8 cellular contexts compared by ENCODE assay signal in the genomic region with DNA sequence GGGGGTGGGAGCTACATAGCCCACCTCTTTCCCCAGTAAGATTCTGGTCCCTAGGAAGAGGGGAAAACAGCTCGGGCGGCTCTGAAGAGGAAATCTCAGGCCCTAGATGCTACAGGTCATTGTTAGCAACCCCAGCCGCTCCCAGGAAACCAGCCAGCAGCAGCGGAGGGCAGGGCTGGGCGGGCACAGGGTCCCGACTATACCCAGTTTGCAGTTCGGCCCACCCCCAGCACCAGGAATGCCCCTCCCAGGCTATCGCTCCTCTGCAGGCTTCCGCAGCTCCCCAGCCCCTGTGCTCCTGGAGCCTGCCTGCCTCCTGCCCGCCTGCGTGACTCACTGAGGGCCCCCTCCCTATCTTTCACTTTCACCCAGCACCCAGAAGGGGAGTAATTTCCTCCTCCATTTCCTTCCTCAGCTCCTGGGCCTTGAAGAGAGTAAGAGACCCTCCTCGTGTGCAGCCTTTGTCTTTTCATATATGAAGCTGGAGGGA. TPM values are rescaled to one million over a fixed set of nuclear protein-coding genes. Genes with fewer than 3 reads are reported as not detected.
DNase-seq lines count a peak whose midpoint lies in the region; ATAC-seq and TF ChIP-seq lines count a peak whose summit lies in the region.

No MANE protein-coding gene starts in this region.

- ATAC-seq in activated CD4-positive, CD25-positive, alpha-beta regulatory T cell treated with anti-CD3 and anti-CD28 coated beads, Interleukin-2, amount 50 U/mL, for 24 hours, result peak; percentile 76 to 77
- no peak for ATAC-seq in HG03159 (IDR thresholded peaks at IDR 0.05; ENCODE audit: unreplicated experiment)

- peaks cover 48% of the 10 kb centered on the region for H3K36me3 Mint-ChIP-seq in dendritic cell treated with granulocyte-macrophage colony-stimulating factor and Interleukin-4, amounts not matched to agents 40 ng/mL and 50 ng/mL, for 4 days (ENCODE audit: low read depth)

- H3K4me1 Mint-ChIP-seq in dendritic cell treated with granulocyte-macrophage colony-stimulating factor and Interleukin-4, amounts not matched to agents 40 ng/mL and 50 ng/mL, for 4 days (ENCODE audit: low read depth), result peaks cover 76% of the 10 kb centered on the region

- H3K36me3 ChIP-seq in liver (ENCODE audit: control insufficient read depth in 4 of 4, insufficient read depth in 3 of 4, low read depth in 1 of 4, low read length in 3 of 4), result peaks cover 7 to 29% (median 10%) of the 10 kb centered on the region in 4 donors

- DNase-seq in EL, result peak; percentile 91
- DNase-seq in KBM-7, result peak; percentile 97
- peak; percentile 54 to 79 (median 59) for DNase-seq in stimulated activated CD4-positive, alpha-beta T cell treated with anti-CD3 and anti-CD28 coated beads, TNF-alpha, amount 100 ng/mL, for 24 hours (ENCODE audit: low read depth in 3 of 3)
- DNase-seq in GOT3 (lab: John Stamatoyannopoulos, UW), result no peak

- H3K4me1 ChIP-seq in liver (ENCODE audit: control insufficient read depth in 4 of 4, insufficient read depth in 4 of 4, low read length in 3 of 4), result peaks cover 23 to 75% (median 68%) of the 10 kb centered on the region in 4 donors

- TF ChIP-seq RAD21 in liver (IDR thresholded peaks at IDR 0.05), result peak in 1 of 2 donors; percentile 29

- H3K9ac ChIP-seq in liver (ENCODE audit: low read depth in 1 of 2, low read length in 2 of 2), result peak overlapping the region in 1 of 2 donors; percentile 5

- WGBS in liver, result 7% methylated on average over 12 of the region's 12 CpGs

- no peak for TF ChIP-seq CTCF in liver (IDR thresholded peaks at IDR 0.05; ENCODE audit: low read depth, low read length, missing input control)

- H3K27ac ChIP-seq in liver (ENCODE audit: low read depth in 1 of 2, low read length in 2 of 2), result peak overlapping the region; percentile 45 to 58

- no peaks in the 10 kb centered on the region for H3K9me3 ChIP-seq in liver (ENCODE audit: control insufficient read depth in 4 of 4, low read length in 3 of 4)

- intact Hi-C loops in dendritic cell treated with granulocyte-macrophage colony-stimulating factor and Interleukin-4, amounts not matched to agents 40 ng/mL and 50 ng/mL, for 4 days (cut with micrococcal nuclease), result no loop called here

- peak overlapping the region; percentile 72 for H3K27ac Mint-ChIP-seq in dendritic cell treated with granulocyte-macrophage colony-stimulating factor and Interleukin-4, amounts not matched to agents 40 ng/mL and 50 ng/mL, for 4 days

- H3K4me3 Mint-ChIP-seq in dendritic cell treated with granulocyte-macrophage colony-stimulating factor and Interleukin-4, amounts not matched to agents 40 ng/mL and 50 ng/mL, for 4 days, result peak overlapping the region; percentile 58

- no peaks in the 10 kb centered on the region for H3K9me3 Mint-ChIP-seq in dendritic cell treated with granulocyte-macrophage colony-stimulating factor and Interleukin-4, amounts not matched to agents 40 ng/mL and 50 ng/mL, for 4 days

- H3K27me3 Mint-ChIP-seq in dendritic cell treated with granulocyte-macrophage colony-stimulating factor and Interleukin-4, amounts not matched to agents 40 ng/mL and 50 ng/mL, for 4 days, result no peaks in the 10 kb centered on the region

- in situ Hi-C loops in KBM-7 (cut with MboI; ENCODE audit: low pct_unique_long_range_greater_than_20kb, low sequenced_read_pairs), result no loop called here

- H3K4me3 ChIP-seq in liver (ENCODE audit: low read depth in 1 of 3, low read length in 3 of 3), result peak overlapping the region in 1 of 3 donors; percentile 10

- H3K27me3 ChIP-seq in liver (ENCODE audit: control insufficient read depth in 4 of 4, insufficient read depth in 4 of 4, low read length in 3 of 4), result no peaks in the 10 kb centered on the region

TF ChIP-seq in liver, 16 proteins besides CTCF, POLR2A, EP300 and RAD21:
- TF ChIP-seq ZBTB33 (IDR thresholded peaks at IDR 0.05) (no peak), FOXA2 (IDR thresholded peaks at IDR 0.05) (no peak), NR2F2 (IDR thresholded peaks at IDR 0.05) (peak; percentile 46), SP1 (IDR thresholded peaks at IDR 0.05) (no peak), JUND (IDR thresholded peaks at IDR 0.05) (peak; percentile 25 to 60)

RNA-seq across cellular contexts. Expression of gene PNMA1, which starts 27.2 kb away (rescaled TPM):
- total RNA-seq in liver, result 10 to 100 TPM in 1 of 2 donors, 1 to 10 TPM in 1; 2.3 to 10.4 TPM
- 1 to 10 TPM; 2.8 to 4.0 TPM for polyA plus RNA-seq in liver
